21 cellular contexts compared by ENCODE assay signal in the genomic region with DNA sequence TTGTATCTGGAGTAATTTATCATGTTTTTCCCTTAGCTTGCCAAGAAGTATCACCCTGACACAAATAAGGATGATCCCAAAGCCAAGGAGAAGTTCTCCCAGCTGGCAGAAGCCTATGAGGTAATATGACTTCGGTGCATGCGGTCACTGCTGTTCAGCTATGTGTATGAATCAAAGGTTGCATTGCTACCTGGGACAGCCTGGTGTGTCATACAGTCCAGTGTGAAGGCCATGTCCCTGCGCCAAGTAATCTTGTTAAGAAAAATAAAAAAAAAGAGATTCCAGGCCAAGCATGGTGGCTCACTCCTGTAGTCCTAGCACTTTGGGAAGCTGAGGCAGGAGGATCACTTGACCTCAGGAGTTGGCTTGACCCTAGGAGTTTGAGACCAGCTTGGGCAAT.
"Had no signal": no experiment of that assay in that cellular context is flagged by ENCODE, and none has a peak within 500 bp of the region (broad histone marks: within the 10 kb centered on the region; RNA-seq: fewer than 3 reads in every experiment).

No MANE protein-coding gene starts in this region.

- DNase-seq: dermis blood vessel endothelial cell; dorsolateral prefrontal cortex; effector CD4-positive, alpha-beta T cell; effector memory CD4-positive, alpha-beta T cell; foreskin keratinocyte; heart left ventricle; hypothalamus; immature natural killer cell; islet precursor cell; kidney; left cardiac atrium; left lung; left ventricle myocardium superior; lower lobe of right lung; mesenchymal stem cell; mucosa of descending colon had no signal

- H3K27ac ChIP-seq: coronary artery, dorsolateral prefrontal cortex, esophagus muscularis mucosa, foreskin keratinocyte, gastroesophageal sphincter, heart left ventricle, hepatocyte, left lung, lower lobe of right lung had no signal

- H3K4me3 Mint-ChIP-seq: immature natural killer cell, mesothelial cell of epicardium had no signal

- H3K9me3 ChIP-seq: esophagus muscularis mucosa, gastroesophageal sphincter, heart left ventricle, left lung, lower lobe of right lung, mucosa of descending colon had no signal

- H3K4me1 Mint-ChIP-seq: immature natural killer cell, mesothelial cell of epicardium had no signal

- H3K9me3 Mint-ChIP-seq: immature natural killer cell, mesothelial cell of epicardium had no signal

- H3K4me3 ChIP-seq: coronary artery, dorsolateral prefrontal cortex, esophagus muscularis mucosa, gastroesophageal sphincter, heart left ventricle, hepatocyte, left lung, lower lobe of right lung, mucosa of descending colon had no signal

- H3K4me2 ChIP-seq: hepatocyte had no signal

- ATAC-seq: foreskin keratinocyte, gastroesophageal sphincter, heart left ventricle, left cardiac atrium, left lung, left ventricle myocardium superior, lower lobe of right lung, mucosa of descending colon had no signal

- H3K27me3 ChIP-seq: dorsolateral prefrontal cortex, esophagus muscularis mucosa, foreskin keratinocyte, gastroesophageal sphincter, heart left ventricle, hepatocyte, left lung had no signal

- H3K27ac Mint-ChIP-seq: mesothelial cell of epicardium had no signal

- H2AFZ ChIP-seq: hepatocyte had no signal

- H3K4me1 ChIP-seq: esophagus muscularis mucosa, foreskin keratinocyte, gastroesophageal sphincter, heart left ventricle, left lung, lower lobe of right lung had no signal
